Comparison of ENCODE assay signal across 1 cellular context in the genomic region with DNA sequence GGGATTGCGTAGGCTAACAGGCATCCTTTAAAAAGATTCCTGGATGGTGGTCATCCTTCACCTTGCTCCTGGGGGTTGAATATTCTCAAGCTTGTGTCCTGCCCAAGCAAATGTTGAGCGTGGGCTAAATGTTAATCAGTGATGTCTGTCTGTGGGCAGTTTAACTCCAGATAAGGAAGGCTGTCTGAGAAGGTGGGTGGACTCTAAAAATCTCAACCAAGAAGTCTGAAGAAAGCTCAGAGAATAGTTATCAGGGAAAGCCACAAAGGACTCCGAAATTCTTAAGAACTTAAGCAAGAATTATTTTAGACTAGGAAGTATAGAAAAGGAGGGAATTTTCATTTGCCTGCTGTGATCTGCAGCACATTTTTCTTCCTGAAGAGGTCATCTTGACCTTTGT.
TF ChIP-seq lines count a peak whose summit lies in the region.

No MANE protein-coding gene starts in this region.

TF ChIP-seq in WTC11, 78 proteins besides CTCF, POLR2A, EP300 and RAD21 (continued from another document):
- TF ChIP-seq, protein P1, sequence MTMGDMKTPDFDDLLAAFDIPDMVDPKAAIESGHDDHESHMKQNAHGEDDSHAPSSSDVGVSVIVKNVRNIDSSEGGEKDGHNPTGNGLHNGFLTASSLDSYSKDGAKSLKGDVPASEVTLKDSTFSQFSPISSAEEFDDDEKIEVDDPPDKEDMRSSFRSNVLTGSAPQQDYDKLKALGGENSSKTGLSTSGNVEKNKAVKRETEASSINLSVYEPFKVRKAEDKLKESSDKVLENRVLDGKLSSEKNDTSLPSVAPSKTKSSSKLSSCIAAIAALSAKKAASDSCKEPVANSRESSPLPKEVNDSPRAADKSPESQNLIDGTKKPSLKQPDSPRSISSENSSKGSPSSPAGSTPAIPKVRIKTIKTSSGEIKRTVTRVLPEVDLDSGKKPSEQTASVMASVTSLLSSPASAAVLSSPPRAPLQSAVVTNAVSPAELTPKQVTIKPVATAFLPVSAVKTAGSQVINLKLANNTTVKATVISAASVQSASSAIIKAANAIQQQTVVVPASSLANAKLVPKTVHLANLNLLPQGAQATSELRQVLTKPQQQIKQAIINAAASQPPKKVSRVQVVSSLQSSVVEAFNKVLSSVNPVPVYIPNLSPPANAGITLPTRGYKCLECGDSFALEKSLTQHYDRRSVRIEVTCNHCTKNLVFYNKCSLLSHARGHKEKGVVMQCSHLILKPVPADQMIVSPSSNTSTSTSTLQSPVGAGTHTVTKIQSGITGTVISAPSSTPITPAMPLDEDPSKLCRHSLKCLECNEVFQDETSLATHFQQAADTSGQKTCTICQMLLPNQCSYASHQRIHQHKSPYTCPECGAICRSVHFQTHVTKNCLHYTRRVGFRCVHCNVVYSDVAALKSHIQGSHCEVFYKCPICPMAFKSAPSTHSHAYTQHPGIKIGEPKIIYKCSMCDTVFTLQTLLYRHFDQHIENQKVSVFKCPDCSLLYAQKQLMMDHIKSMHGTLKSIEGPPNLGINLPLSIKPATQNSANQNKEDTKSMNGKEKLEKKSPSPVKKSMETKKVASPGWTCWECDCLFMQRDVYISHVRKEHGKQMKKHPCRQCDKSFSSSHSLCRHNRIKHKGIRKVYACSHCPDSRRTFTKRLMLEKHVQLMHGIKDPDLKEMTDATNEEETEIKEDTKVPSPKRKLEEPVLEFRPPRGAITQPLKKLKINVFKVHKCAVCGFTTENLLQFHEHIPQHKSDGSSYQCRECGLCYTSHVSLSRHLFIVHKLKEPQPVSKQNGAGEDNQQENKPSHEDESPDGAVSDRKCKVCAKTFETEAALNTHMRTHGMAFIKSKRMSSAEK (CRISPR knock-in tag; IDR thresholded peaks at IDR 0.05; ENCODE audit: borderline replicate concordance), result no peak
- TF ChIP-seq, protein P2, sequence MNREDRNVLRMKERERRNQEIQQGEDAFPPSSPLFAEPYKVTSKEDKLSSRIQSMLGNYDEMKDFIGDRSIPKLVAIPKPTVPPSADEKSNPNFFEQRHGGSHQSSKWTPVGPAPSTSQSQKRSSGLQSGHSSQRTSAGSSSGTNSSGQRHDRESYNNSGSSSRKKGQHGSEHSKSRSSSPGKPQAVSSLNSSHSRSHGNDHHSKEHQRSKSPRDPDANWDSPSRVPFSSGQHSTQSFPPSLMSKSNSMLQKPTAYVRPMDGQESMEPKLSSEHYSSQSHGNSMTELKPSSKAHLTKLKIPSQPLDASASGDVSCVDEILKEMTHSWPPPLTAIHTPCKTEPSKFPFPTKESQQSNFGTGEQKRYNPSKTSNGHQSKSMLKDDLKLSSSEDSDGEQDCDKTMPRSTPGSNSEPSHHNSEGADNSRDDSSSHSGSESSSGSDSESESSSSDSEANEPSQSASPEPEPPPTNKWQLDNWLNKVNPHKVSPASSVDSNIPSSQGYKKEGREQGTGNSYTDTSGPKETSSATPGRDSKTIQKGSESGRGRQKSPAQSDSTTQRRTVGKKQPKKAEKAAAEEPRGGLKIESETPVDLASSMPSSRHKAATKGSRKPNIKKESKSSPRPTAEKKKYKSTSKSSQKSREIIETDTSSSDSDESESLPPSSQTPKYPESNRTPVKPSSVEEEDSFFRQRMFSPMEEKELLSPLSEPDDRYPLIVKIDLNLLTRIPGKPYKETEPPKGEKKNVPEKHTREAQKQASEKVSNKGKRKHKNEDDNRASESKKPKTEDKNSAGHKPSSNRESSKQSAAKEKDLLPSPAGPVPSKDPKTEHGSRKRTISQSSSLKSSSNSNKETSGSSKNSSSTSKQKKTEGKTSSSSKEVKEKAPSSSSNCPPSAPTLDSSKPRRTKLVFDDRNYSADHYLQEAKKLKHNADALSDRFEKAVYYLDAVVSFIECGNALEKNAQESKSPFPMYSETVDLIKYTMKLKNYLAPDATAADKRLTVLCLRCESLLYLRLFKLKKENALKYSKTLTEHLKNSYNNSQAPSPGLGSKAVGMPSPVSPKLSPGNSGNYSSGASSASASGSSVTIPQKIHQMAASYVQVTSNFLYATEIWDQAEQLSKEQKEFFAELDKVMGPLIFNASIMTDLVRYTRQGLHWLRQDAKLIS (CRISPR knock-in tag; IDR thresholded peaks at IDR 0.05; ENCODE audit: borderline replicate concordance), result no peak
- TF ChIP-seq, protein P3, sequence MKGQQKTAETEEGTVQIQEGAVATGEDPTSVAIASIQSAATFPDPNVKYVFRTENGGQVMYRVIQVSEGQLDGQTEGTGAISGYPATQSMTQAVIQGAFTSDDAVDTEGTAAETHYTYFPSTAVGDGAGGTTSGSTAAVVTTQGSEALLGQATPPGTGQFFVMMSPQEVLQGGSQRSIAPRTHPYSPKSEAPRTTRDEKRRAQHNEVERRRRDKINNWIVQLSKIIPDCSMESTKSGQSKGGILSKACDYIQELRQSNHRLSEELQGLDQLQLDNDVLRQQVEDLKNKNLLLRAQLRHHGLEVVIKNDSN (CRISPR knock-in tag; IDR thresholded peaks at IDR 0.05), result no peak
